ENCODE assay signal across 18 cellular contexts in genomic region chr9:91944711-91945110, GRCh38. TPM values are rescaled to one million over a fixed set of nuclear protein-coding genes. Genes with fewer than 3 reads are reported as not detected.
A peak's percentile ranks its signal among the peaks of the same experiment; 100 is the strongest.
DNase-seq lines count a peak whose midpoint lies in the region; TF ChIP-seq lines count a peak whose summit lies in the region.
"Had no signal": no experiment of that assay in that cellular context is flagged by ENCODE, and none has a peak within 500 bp of the region (broad histone marks: within the 10 kb centered on the region; RNA-seq: fewer than 3 reads in every experiment).

No MANE protein-coding gene starts in this region.

- no peak for TF ChIP-seq EP300 in esophagus muscularis mucosa (IDR thresholded peaks at IDR 0.05)

- H3K4me3 ChIP-seq in HUES64 (ENCODE audit: low read length): peak overlapping the region; percentile 6; the same call in 1 of the 2 replicates
- H3K4me3 ChIP-seq in esophagus muscularis mucosa: no peak overlapping the region
- H3K4me3 ChIP-seq in muscle layer of colon (ENCODE audit: low read depth in 1 of 2, low read length in 2 of 2): no peak overlapping the region
- H3K4me3 ChIP-seq in stomach smooth muscle (ENCODE audit: low read length in 2 of 2): no peak overlapping the region
- H3K4me3 ChIP-seq: MG63 had no signal

- H3K36me3 ChIP-seq in HUES64 (ENCODE audit: insufficient read depth, low read length): no peaks in the 10 kb centered on the region
- H3K36me3 ChIP-seq in esophagus muscularis mucosa: no peaks in the 10 kb centered on the region
- H3K36me3 ChIP-seq in muscle layer of colon (ENCODE audit: insufficient read depth, low read length): no peaks in the 10 kb centered on the region
- H3K36me3 ChIP-seq in stomach smooth muscle (ENCODE audit: control insufficient read depth in 2 of 2, insufficient read depth in 2 of 2, low read length in 2 of 2): no peaks in the 10 kb centered on the region
- H3K36me3 ChIP-seq: MG63 had no signal

- peaks cover 24% of the 10 kb centered on the region for H3K27me3 ChIP-seq in HUES64 (ENCODE audit: insufficient read depth, low read length)
- peaks cover 0 to 15% (median 1%) of the 10 kb centered on the region in 4 donors for H3K27me3 ChIP-seq in esophagus muscularis mucosa
- H3K27me3 ChIP-seq in muscle layer of colon (ENCODE audit: control insufficient read depth in 1 of 2, insufficient read depth in 2 of 2, low read length in 2 of 2): peaks cover 0 to 10% of the 10 kb centered on the region in 2 donors
- H3K27me3 ChIP-seq in stomach smooth muscle (ENCODE audit: control insufficient read depth in 1 of 2, insufficient read depth in 2 of 2, low read length in 2 of 2): no peaks in the 10 kb centered on the region

- TF ChIP-seq POLR2A in esophagus muscularis mucosa (IDR thresholded peaks at IDR 0.05; ENCODE audit: low read depth): no peak

- H3K4me1 ChIP-seq in HUES64 (ENCODE audit: insufficient read depth, low read length): peaks cover 42% of the 10 kb centered on the region
- peaks cover 12 to 73% (median 61%) of the 10 kb centered on the region in 4 donors for H3K4me1 ChIP-seq in esophagus muscularis mucosa
- peaks cover 50% of the 10 kb centered on the region for H3K4me1 ChIP-seq in muscle layer of colon (ENCODE audit: insufficient read depth, low read length)
- peaks cover 32% of the 10 kb centered on the region for H3K4me1 ChIP-seq in stomach smooth muscle (ENCODE audit: control insufficient read depth, insufficient read depth, low read length)

- H3K9ac ChIP-seq in HUES64 (ENCODE audit: low read depth, low read length): no peak overlapping the region
- H3K9ac ChIP-seq in muscle layer of colon (ENCODE audit: low read length): no peak overlapping the region
- H3K9ac ChIP-seq in stomach smooth muscle (ENCODE audit: low read length in 2 of 2): peak overlapping the region; percentile 16 to 80
- H3K9ac ChIP-seq: KMS-11 had no signal

- no peak overlapping the region for H3K27ac ChIP-seq in HUES64 (ENCODE audit: low read depth, low read length)
- peak overlapping the region; percentile 92 to 95 (median 94) for H3K27ac ChIP-seq in esophagus muscularis mucosa (replicated peaks in 1 of 4)
- H3K27ac ChIP-seq in muscle layer of colon (ENCODE audit: low read depth, low read length): peak overlapping the region; percentile 90
- H3K27ac ChIP-seq in stomach smooth muscle (ENCODE audit: low read length): peak overlapping the region; percentile 96
- H3K27ac ChIP-seq: HL-60, KMS-11 had no signal

- H3K9me3 ChIP-seq in HUES64 (ENCODE audit: insufficient read depth, low read depth, low read length) (no peaks in the 10 kb centered on the region), esophagus muscularis mucosa (no peaks in the 10 kb centered on the region), muscle layer of colon (ENCODE audit: low read length) (no peaks in the 10 kb centered on the region), stomach smooth muscle (ENCODE audit: control insufficient read depth in 2 of 2, low read length in 2 of 2) (no peaks in the 10 kb centered on the region)
- H3K9me3 ChIP-seq: MG63 had no signal

- 86% methylated on average over 6 of the region's 6 CpGs for WGBS in HUES64
- WGBS in esophagus muscularis mucosa: 76% methylated on average over 6 of the region's 6 CpGs

- TF ChIP-seq CTCF in esophagus muscularis mucosa (IDR thresholded peaks at IDR 0.05): no peak

- DNase-seq in esophagus muscularis mucosa (ENCODE audit: extremely low spot score) (no peak), NCI-H2196 treated with DMSO at 0.1 percent for 48 hours (lab: John Stamatoyannopoulos, UW; ENCODE audit: unreplicated experiment) (no peak), KG1 (lab: John Stamatoyannopoulos, UW) (no peak)
- no peak for DNase-seq in activated CD8-positive, alpha-beta memory T cell treated with anti-CD3 and anti-CD28 coated beads, Interleukin-2, amount 50 U/mL, for 48 hours
- DNase-seq: AML-193; CD4-positive, CD25-positive, alpha-beta regulatory T cell; DMS53; MG63; NCI-H1092 treated with DMSO at 0.1 percent for 48 hours; NCI-H1694 treated with DMSO at 0.1 percent for 48 hours; NCI-H446 treated with DMSO at 0.1 percent for 48 hours; NCI-H748 treated with DMSO at 0.1 percent for 48 hours; PC-3 had no signal

- intact Hi-C loops in esophagus muscularis mucosa (cut with DNase I): no loop called here

RNA-seq across cellular contexts. Expression of gene ROR2, which starts 5.3 kb away (rescaled TPM):
- 16.6 TPM for polyA plus RNA-seq in HUES64 (2013, experiment 1 of 2)
- polyA plus RNA-seq in HUES64 (2013, experiment 2 of 2): 22.7 TPM
- total RNA-seq in esophagus muscularis mucosa: 10 to 100 TPM; 37.4 to 71.8 (median 59.4) TPM
- total RNA-seq: PC-3 had no signal
- polyA plus RNA-seq: CD4-positive, CD25-positive, alpha-beta regulatory T cell had no signal

Comparison
In these comparisons a context has a peak if more than half of its experiments do, and no peak if none do; other contexts are left out.
1. H3K9ac ChIP-seq: peak in stomach smooth muscle (2 of 2); none in HUES64 (single experiment) and muscle layer of colon (single experiment).